In genomic region chr9:136726118-136726517, GRCh38 we compare ENCODE assay signal across 8 cellular contexts. TPM values are rescaled to one million over a fixed set of nuclear protein-coding genes. Genes with fewer than 3 reads are reported as not detected.
DNase-seq lines count a peak whose midpoint lies in the region; FAIRE-seq and TF ChIP-seq lines count a peak whose summit lies in the region.

No MANE protein-coding gene starts in this region.

- FAIRE-seq in keratinocyte (lab: Jason Lieb, UNC) = no peak

- no peaks in the 10 kb centered on the region for H3K9me3 Mint-ChIP-seq in activated naive CD4-positive, alpha-beta T cell treated with anti-CD3 and anti-CD28 coated beads for 36 hours
- no peaks in the 10 kb centered on the region for H3K9me3 Mint-ChIP-seq in activated naive CD8-positive, alpha-beta T cell (ENCODE audit: low read depth)

- dilution Hi-C loops in keratinocyte (cut with MboI; ENCODE audit: extremely low pct_ligation_motif_present, low sequenced_read_pairs) = no loop called here

- H3K4me3 Mint-ChIP-seq in activated naive CD4-positive, alpha-beta T cell treated with anti-CD3 and anti-CD28 coated beads for 36 hours = peak overlapping the region; percentile 92
- peak overlapping the region; percentile 99 for H3K4me3 Mint-ChIP-seq in activated naive CD8-positive, alpha-beta T cell

- peaks cover 43% of the 10 kb centered on the region for H3K79me2 ChIP-seq in keratinocyte (ENCODE audit: control insufficient read depth, insufficient read depth, low read length)

- peaks cover 40% of the 10 kb centered on the region for H3K4me1 Mint-ChIP-seq in activated naive CD4-positive, alpha-beta T cell treated with anti-CD3 and anti-CD28 coated beads for 36 hours (ENCODE audit: low read depth)
- H3K4me1 Mint-ChIP-seq in activated naive CD8-positive, alpha-beta T cell (ENCODE audit: low read depth) = peaks cover 29% of the 10 kb centered on the region

- H2AFZ ChIP-seq in keratinocyte (ENCODE audit: control insufficient read depth, low read length) = no peak overlapping the region

- intact Hi-C loops in activated naive CD4-positive, alpha-beta T cell treated with anti-CD3 and anti-CD28 coated beads for 36 hours (cut with micrococcal nuclease) = no loop called here

- peaks cover 3% of the 10 kb centered on the region for H3K9me1 ChIP-seq in keratinocyte (ENCODE audit: control insufficient read depth, extremely low read depth, insufficient read depth, low read length)

- H3K4me3 ChIP-seq in keratinocyte (ENCODE audit: control insufficient read depth in 2 of 3, extremely low read depth in 1 of 3, insufficient read depth in 2 of 3, low read depth in 1 of 3, low read length in 3 of 3) (peak overlapping the region; percentile 65 to 97 (median 87)), subcutaneous abdominal adipose tissue (ENCODE audit: low read depth in 1 of 5, low read length in 5 of 5) (peak overlapping the region; percentile 90 to 98 (median 97))

- DNase-seq in activated naive CD4-positive, alpha-beta T cell treated with anti-CD3 and anti-CD28 coated beads for 36 hours = no peak
- DNase-seq in activated naive CD4-positive, alpha-beta T cell treated with Interleukin-2 at 50 U/mL for 16 hours = no peak
- no peak for DNase-seq in keratinocyte (ENCODE audit: low read depth, low spot score)
- DNase-seq in HPDE6-E6E7 (ENCODE audit: extremely low spot score) = no peak
- no peak for DNase-seq in NCI-H2081 (lab: John Stamatoyannopoulos, UW)
- DNase-seq in T-helper 9 cell = no peak

- CTCF ChIA-PET in activated naive CD4-positive, alpha-beta T cell treated with anti-CD3 and anti-CD28 coated beads for 36 hours (lab: Charles Lee) = interaction anchor here (0.7 to 2.7 kb wide), 4 partner anchors 10 to 176 kb away, joined by 4 to 9 read pairs (median 6); no protein-coding TSS in a partner anchor

- H3K27me3 Mint-ChIP-seq in activated naive CD4-positive, alpha-beta T cell treated with anti-CD3 and anti-CD28 coated beads for 36 hours (ENCODE audit: low read depth) = no peaks in the 10 kb centered on the region
- no peaks in the 10 kb centered on the region for H3K27me3 Mint-ChIP-seq in activated naive CD8-positive, alpha-beta T cell

- H3K4me2 ChIP-seq in keratinocyte (ENCODE audit: control insufficient read depth, extremely low read depth, insufficient read depth, low read depth, low read length) = peak overlapping the region; percentile 100

- peak overlapping the region; percentile 67 for H3K27ac ChIP-seq in keratinocyte (ENCODE audit: control insufficient read depth, insufficient read depth, low read length)
- peak overlapping the region; percentile 81 for H3K27ac ChIP-seq in subcutaneous abdominal adipose tissue (ENCODE audit: low read depth, low read length)

- H3K36me3 ChIP-seq in keratinocyte (ENCODE audit: control insufficient read depth in 2 of 2, extremely low read depth in 1 of 2, insufficient read depth in 2 of 2, low read length in 2 of 2) (peaks cover 27 to 33% of the 10 kb centered on the region in 2 experiments), subcutaneous abdominal adipose tissue (ENCODE audit: control insufficient read depth in 5 of 5, insufficient read depth in 5 of 5, low read length in 5 of 5) (peaks cover 0 to 56% (median 48%) of the 10 kb centered on the region in 5 donors)

- peak overlapping the region; percentile 90 for H3K9ac ChIP-seq in keratinocyte (ENCODE audit: control insufficient read depth, extremely low read depth, insufficient read depth, low read length)
- peak overlapping the region in 4 of 5 donors; percentile 31 to 88 (median 61) for H3K9ac ChIP-seq in subcutaneous abdominal adipose tissue (ENCODE audit: low read length in 5 of 5)

- no peak for TF ChIP-seq CTCF in keratinocyte (optimal IDR thresholded peaks at IDR 0.05 in 1 of 3, IDR thresholded peaks at IDR 0.05 in 1 of 3, conservative IDR thresholded peaks at IDR 0.05 in 1 of 3; ENCODE audit: extremely low read depth in 1 of 3, insufficient read depth in 2 of 3, low read length in 3 of 3)

- no peaks in the 10 kb centered on the region for H3K9me3 ChIP-seq in keratinocyte (ENCODE audit: control insufficient read depth, low read depth, low read length)
- no peaks in the 10 kb centered on the region for H3K9me3 ChIP-seq in subcutaneous abdominal adipose tissue (ENCODE audit: control insufficient read depth in 5 of 5, low read length in 5 of 5)

- peak overlapping the region; percentile 77 for H3K27ac Mint-ChIP-seq in activated naive CD4-positive, alpha-beta T cell treated with anti-CD3 and anti-CD28 coated beads for 36 hours
- peak overlapping the region; percentile 97 for H3K27ac Mint-ChIP-seq in activated naive CD8-positive, alpha-beta T cell

- H3K27me3 ChIP-seq in keratinocyte (ENCODE audit: control insufficient read depth, extremely low read depth, insufficient read depth, low read length) (no peaks in the 10 kb centered on the region), subcutaneous abdominal adipose tissue (ENCODE audit: control insufficient read depth in 5 of 5, insufficient read depth in 4 of 5, low read length in 5 of 5) (no peaks in the 10 kb centered on the region)

- peaks cover 37% of the 10 kb centered on the region for H3K36me3 Mint-ChIP-seq in activated naive CD4-positive, alpha-beta T cell treated with anti-CD3 and anti-CD28 coated beads for 36 hours (ENCODE audit: low read depth)
- H3K36me3 Mint-ChIP-seq in activated naive CD8-positive, alpha-beta T cell = peaks cover 7% of the 10 kb centered on the region

- peaks cover 51% of the 10 kb centered on the region for H4K20me1 ChIP-seq in keratinocyte (ENCODE audit: control insufficient read depth, extremely low read depth, insufficient read depth, low read length)

- peaks cover 39% of the 10 kb centered on the region for H3K4me1 ChIP-seq in keratinocyte (ENCODE audit: control insufficient read depth, extremely low read depth, insufficient read depth, low read length)
- peaks cover 11 to 74% (median 62%) of the 10 kb centered on the region in 5 donors for H3K4me1 ChIP-seq in subcutaneous abdominal adipose tissue (ENCODE audit: control insufficient read depth in 5 of 5, insufficient read depth in 5 of 5, low read length in 5 of 5)

RNA-seq across cellular contexts. Expression of gene DIPK1B, which starts 13.7 kb away (rescaled TPM):
- total RNA-seq in activated naive CD4-positive, alpha-beta T cell treated with anti-CD3 and anti-CD28 coated beads for 36 hours = under 1 TPM in 1 of 2 experiments, not detected in 1; 0.10 TPM
- 0.03 to 0.26 TPM in 2 of 3 replicates, not detected in the other for polyA plus RNA-seq in keratinocyte
- not detected for polyA plus RNA-seq in keratinocyte (2011; ENCODE audit: low read depth)
- 0.05 and 0.17 TPM in 2 replicates for polyA plus RNA-seq in keratinocyte (2011; cell fraction: cytosol; rRNA removed)
- polyA plus RNA-seq in keratinocyte (2011; cell fraction: nucleus; rRNA removed) = 0.10 and 0.16 TPM in 2 replicates
- 0.21 and 0.24 TPM in 2 replicates for polyA plus RNA-seq in keratinocyte (2012; ENCODE audit: low replicate concordance)
- polyA minus RNA-seq in keratinocyte = 0.13 to 0.20 TPM in 2 of 3 replicates, not detected in the other
- not detected for polyA minus RNA-seq in keratinocyte (2011; cell fraction: cytosol; rRNA and poly(A)+ RNA removed)
- polyA minus RNA-seq in keratinocyte (2011; cell fraction: nucleus; rRNA and poly(A)+ RNA removed) = 0.21 TPM in 1 of 2 replicates, not detected in the other

RNA-seq across cellular contexts. Expression of gene LCN10, which starts 16.6 kb away (rescaled TPM):
- total RNA-seq in activated naive CD4-positive, alpha-beta T cell treated with anti-CD3 and anti-CD28 coated beads for 36 hours = 1 to 10 TPM in 1 of 2 experiments, under 1 TPM in 1; 0.83 to 1.0 TPM
- not detected in 3 replicates for polyA plus RNA-seq in keratinocyte
- not detected for polyA plus RNA-seq in keratinocyte (2011; ENCODE audit: low read depth)
- polyA plus RNA-seq in keratinocyte (2011; cell fraction: cytosol; rRNA removed) = not detected in 2 replicates
- polyA plus RNA-seq in keratinocyte (2011; cell fraction: nucleus; rRNA removed) = not detected in 2 replicates
- not detected in 2 replicates for polyA plus RNA-seq in keratinocyte (2012; ENCODE audit: low replicate concordance)
- polyA minus RNA-seq in keratinocyte = not detected in 3 replicates
- not detected for polyA minus RNA-seq in keratinocyte (2011; cell fraction: cytosol; rRNA and poly(A)+ RNA removed)
- polyA minus RNA-seq in keratinocyte (2011; cell fraction: nucleus; rRNA and poly(A)+ RNA removed) = not detected in 2 replicates

RNA-seq across cellular contexts. Expression of gene LCN6, which starts 22.2 kb away (rescaled TPM):
- total RNA-seq in activated naive CD4-positive, alpha-beta T cell treated with anti-CD3 and anti-CD28 coated beads for 36 hours = not detected
- not detected in 3 replicates for polyA plus RNA-seq in keratinocyte
- polyA plus RNA-seq in keratinocyte (2011; ENCODE audit: low read depth) = not detected
- not detected in 2 replicates for polyA plus RNA-seq in keratinocyte (2011; cell fraction: cytosol; rRNA removed)
- not detected in 2 replicates for polyA plus RNA-seq in keratinocyte (2011; cell fraction: nucleus; rRNA removed)
- not detected in 2 replicates for polyA plus RNA-seq in keratinocyte (2012; ENCODE audit: low replicate concordance)
- not detected in 3 replicates for polyA minus RNA-seq in keratinocyte
- not detected for polyA minus RNA-seq in keratinocyte (2011; cell fraction: cytosol; rRNA and poly(A)+ RNA removed)
- polyA minus RNA-seq in keratinocyte (2011; cell fraction: nucleus; rRNA and poly(A)+ RNA removed) = not detected in 2 replicates

RNA-seq across cellular contexts. Expression of gene LCN8, which starts 31.9 kb away (rescaled TPM):
- not detected for total RNA-seq in activated naive CD4-positive, alpha-beta T cell treated with anti-CD3 and anti-CD28 coated beads for 36 hours
- not detected in 3 replicates for polyA plus RNA-seq in keratinocyte
- polyA plus RNA-seq in keratinocyte (2011; ENCODE audit: low read depth) = not detected
- polyA plus RNA-seq in keratinocyte (2011; cell fraction: cytosol; rRNA removed) = not detected in 2 replicates
- not detected in 2 replicates for polyA plus RNA-seq in keratinocyte (2011; cell fraction: nucleus; rRNA removed)
- not detected in 2 replicates for polyA plus RNA-seq in keratinocyte (2012; ENCODE audit: low replicate concordance)
- not detected in 3 replicates for polyA minus RNA-seq in keratinocyte
- polyA minus RNA-seq in keratinocyte (2011; cell fraction: cytosol; rRNA and poly(A)+ RNA removed) = not detected
- not detected in 2 replicates for polyA minus RNA-seq in keratinocyte (2011; cell fraction: nucleus; rRNA and poly(A)+ RNA removed)

RNA-seq across cellular contexts. Expression of gene LCN15, which starts 38.2 kb away (rescaled TPM):
- not detected for total RNA-seq in activated naive CD4-positive, alpha-beta T cell treated with anti-CD3 and anti-CD28 coated beads for 36 hours
- not detected in 3 replicates for polyA plus RNA-seq in keratinocyte
- polyA plus RNA-seq in keratinocyte (2011; ENCODE audit: low read depth) = not detected
- polyA plus RNA-seq in keratinocyte (2011; cell fraction: cytosol; rRNA removed) = not detected in 2 replicates
- polyA plus RNA-seq in keratinocyte (2011; cell fraction: nucleus; rRNA removed) = not detected in 2 replicates
- not detected in 2 replicates for polyA plus RNA-seq in keratinocyte (2012; ENCODE audit: low replicate concordance)
- not detected in 3 replicates for polyA minus RNA-seq in keratinocyte
- not detected for polyA minus RNA-seq in keratinocyte (2011; cell fraction: cytosol; rRNA and poly(A)+ RNA removed)
- not detected in 2 replicates for polyA minus RNA-seq in keratinocyte (2011; cell fraction: nucleus; rRNA and poly(A)+ RNA removed)
